12 cellular contexts compared by ENCODE assay signal in genomic region chr16:30366511-30366910, GRCh38. TPM values are rescaled to one million over a fixed set of nuclear protein-coding genes. Genes with fewer than 3 reads are reported as not detected.
DNase-seq lines count a peak whose midpoint lies in the region; ATAC-seq and TF ChIP-seq lines count a peak whose summit lies in the region.
"Had no signal": no experiment of that assay in that cellular context is flagged by ENCODE, and none has a peak within 500 bp of the region (broad histone marks: within the 10 kb centered on the region; RNA-seq: fewer than 3 reads in every experiment).

No MANE protein-coding gene starts in this region.

- H3K4me2 ChIP-seq in neural cell (ENCODE audit: low read length): peak overlapping the region; percentile 13

- no peak for ATAC-seq in activated CD4-positive, alpha-beta T cell treated with anti-CD3 and anti-CD28 coated beads for 36 hours
- ATAC-seq: stimulated activated naive B cell treated with anti-CD40 and anti-IgM and Interleukin-4, amounts not matched to agents 10 μg/mL and 1 μg/mL and 100 μg/mL, for 72 hours had no signal

- H3K4me3 ChIP-seq in neural cell (ENCODE audit: low read length) (peak overlapping the region; percentile 97), lower leg skin (ENCODE audit: low read depth, poor library complexity, severe bottlenecking) (no peak overlapping the region)

- H3K9me3 Mint-ChIP-seq in activated CD4-positive, alpha-beta T cell treated with anti-CD3 and anti-CD28 coated beads for 36 hours (ENCODE audit: low read depth): no peaks in the 10 kb centered on the region
- H3K9me3 Mint-ChIP-seq in activated naive CD8-positive, alpha-beta T cell treated with anti-CD3 and anti-CD28 coated beads for 36 hours: no peaks in the 10 kb centered on the region
- H3K9me3 Mint-ChIP-seq: stimulated activated naive B cell treated with anti-CD40 and anti-IgM and Interleukin-4, amounts not matched to agents 10 μg/mL and 1 μg/mL and 100 μg/mL, for 72 hours had no signal

- no peaks in the 10 kb centered on the region for H3K36me3 ChIP-seq in neural cell (ENCODE audit: insufficient read depth, low read length)

- peaks cover 40% of the 10 kb centered on the region for H3K36me3 Mint-ChIP-seq in activated CD4-positive, alpha-beta T cell treated with anti-CD3 and anti-CD28 coated beads for 36 hours (ENCODE audit: low read depth)
- H3K36me3 Mint-ChIP-seq in activated naive CD8-positive, alpha-beta T cell treated with anti-CD3 and anti-CD28 coated beads for 36 hours: peaks cover 20% of the 10 kb centered on the region

- no peak for TF ChIP-seq EP300 in neural cell (conservative IDR thresholded peaks at IDR 0.05; ENCODE audit: poor library complexity, severe bottlenecking)

- no peaks in the 10 kb centered on the region for H3F3A ChIP-seq in neural cell (ENCODE audit: insufficient read depth, low read length, poor library complexity, severe bottlenecking)

- POLR2A ChIA-PET in activated CD4-positive, alpha-beta T cell treated with anti-CD3 and anti-CD28 coated beads for 36 hours (lab: Charles Lee): no interaction called here

- H3K9me3 ChIP-seq in neural cell (ENCODE audit: low read length): no peaks in the 10 kb centered on the region

- no peak for DNase-seq in activated CD4-positive, alpha-beta T cell treated with anti-CD3 and anti-CD28 coated beads for 36 hours
- no peak for DNase-seq in activated CD4-positive, alpha-beta T cell treated with anti-CD3 and anti-CD28 coated beads for 1 hour
- DNase-seq in activated naive CD8-positive, alpha-beta T cell treated with anti-CD3 and anti-CD28 coated beads for 36 hours: no peak
- DNase-seq in retina (no peak), lower leg skin (ENCODE audit: low spot score in 2 of 2) (no peak)
- DNase-seq: cerebellar nuclear complex; DMS79; NCI-H2107; stimulated activated naive B cell treated with anti-CD40 and anti-IgM and Interleukin-4, amounts not matched to agents 10 μg/mL and 1 μg/mL and 100 μg/mL, for 72 hours; T-helper 9 cell had no signal

- no peak for TF ChIP-seq POLR2A in lower leg skin (IDR thresholded peaks at IDR 0.05)

- peaks cover 46% of the 10 kb centered on the region for H3K79me2 ChIP-seq in neural cell (replicated peaks; ENCODE audit: insufficient read depth, low read length)

- H3K27me3 Mint-ChIP-seq in activated CD4-positive, alpha-beta T cell treated with anti-CD3 and anti-CD28 coated beads for 36 hours: no peaks in the 10 kb centered on the region
- H3K27me3 Mint-ChIP-seq in activated naive CD8-positive, alpha-beta T cell treated with anti-CD3 and anti-CD28 coated beads for 36 hours: peaks cover 4% of the 10 kb centered on the region
- H3K27me3 Mint-ChIP-seq: stimulated activated naive B cell treated with anti-CD40 and anti-IgM and Interleukin-4, amounts not matched to agents 10 μg/mL and 1 μg/mL and 100 μg/mL, for 72 hours had no signal

- CTCF ChIA-PET in activated CD4-positive, alpha-beta T cell treated with anti-CD3 and anti-CD28 coated beads for 36 hours (lab: Charles Lee): interaction anchor here (0.6 to 1.4 kb wide), 2 partner anchors 43 to 264 kb away, joined by 3 to 4 read pairs; no protein-coding TSS in a partner anchor

- no peaks in the 10 kb centered on the region for H3K9me2 ChIP-seq in neural cell (ENCODE audit: insufficient read depth, low read length)

- no peak overlapping the region for H3K27ac ChIP-seq in neural cell (ENCODE audit: low read length)

- TF ChIP-seq CTCF in neural cell (IDR thresholded peaks at IDR 0.05; ENCODE audit: poor library complexity, severe bottlenecking) (no peak), lower leg skin (IDR thresholded peaks at IDR 0.05) (no peak)

- H3K27ac Mint-ChIP-seq in activated CD4-positive, alpha-beta T cell treated with anti-CD3 and anti-CD28 coated beads for 36 hours: no peak overlapping the region
- no peak overlapping the region for H3K27ac Mint-ChIP-seq in activated naive CD8-positive, alpha-beta T cell treated with anti-CD3 and anti-CD28 coated beads for 36 hours
- H3K27ac Mint-ChIP-seq: stimulated activated naive B cell treated with anti-CD40 and anti-IgM and Interleukin-4, amounts not matched to agents 10 μg/mL and 1 μg/mL and 100 μg/mL, for 72 hours had no signal

- H2AFZ ChIP-seq in neural cell (ENCODE audit: low read depth, low read length): no peak overlapping the region

- TF ChIP-seq RAD21 in neural cell (conservative IDR thresholded peaks at IDR 0.05): no peak

- intact Hi-C loops in activated CD4-positive, alpha-beta T cell treated with anti-CD3 and anti-CD28 coated beads for 36 hours (cut with DNase I, micrococcal nuclease): no loop called here
- intact Hi-C loops in lower leg skin (cut with DNase I; ENCODE audit: low total_unique reads): no loop called here

- 78 to 84% methylated on average over 4 of the region's 4 CpGs for WGBS in lower leg skin, 2 donors

- peak overlapping the region; percentile 89 for H3K4me3 Mint-ChIP-seq in activated CD4-positive, alpha-beta T cell treated with anti-CD3 and anti-CD28 coated beads for 36 hours
- peak overlapping the region; percentile 93 for H3K4me3 Mint-ChIP-seq in activated naive CD8-positive, alpha-beta T cell treated with anti-CD3 and anti-CD28 coated beads for 36 hours

- H3K4me1 Mint-ChIP-seq in activated CD4-positive, alpha-beta T cell treated with anti-CD3 and anti-CD28 coated beads for 36 hours: peaks cover 33% of the 10 kb centered on the region
- H3K4me1 Mint-ChIP-seq in activated naive CD8-positive, alpha-beta T cell treated with anti-CD3 and anti-CD28 coated beads for 36 hours: peaks cover 30% of the 10 kb centered on the region

- no peaks in the 10 kb centered on the region for H3K27me3 ChIP-seq in neural cell (ENCODE audit: insufficient read depth, low read depth, low read length)

- H4K20me1 ChIP-seq in neural cell (ENCODE audit: insufficient read depth): peaks cover 24% of the 10 kb centered on the region

- no peak overlapping the region for H3K9ac ChIP-seq in neural cell (ENCODE audit: low read length)

TF ChIP-seq in neural cell, 6 proteins besides CTCF, POLR2A, EP300 and RAD21 (continues in another document):
- no peak for TF ChIP-seq TAF1 (IDR thresholded peaks at IDR 0.05; ENCODE audit: low read depth)
- TF ChIP-seq POLR2AphosphoS5 (IDR thresholded peaks at IDR 0.05): no peak
- no peak for TF ChIP-seq REST (IDR thresholded peaks at IDR 0.05; ENCODE audit: borderline replicate concordance)
- no peak for TF ChIP-seq SMC3 (conservative IDR thresholded peaks at IDR 0.05; ENCODE audit: poor library complexity)

RNA-seq across cellular contexts. Expression of gene TBC1D10B, which starts 3.8 kb away (rescaled TPM):
- total RNA-seq in activated CD4-positive, alpha-beta T cell treated with anti-CD3 and anti-CD28 coated beads for 36 hours: 10 to 100 TPM; 38.1 to 43.4 TPM
- 10 to 100 TPM; 43.2 to 45.7 TPM for total RNA-seq in activated naive CD8-positive, alpha-beta T cell treated with anti-CD3 and anti-CD28 coated beads for 36 hours
- polyA plus RNA-seq in neural cell: 24.1 and 32.5 TPM in 2 replicates
- polyA minus RNA-seq in neural cell: 40.5 and 44.6 TPM in 2 replicates
- 10 to 100 TPM; 33.2 to 51.8 (median 41.9) TPM for total RNA-seq in lower leg skin

RNA-seq across cellular contexts. Expression of gene MYL11, which starts 8.1 kb away (rescaled TPM):
- 1 to 10 TPM in 1 of 2 experiments, under 1 TPM in 1; 0.69 to 1.6 TPM for total RNA-seq in activated CD4-positive, alpha-beta T cell treated with anti-CD3 and anti-CD28 coated beads for 36 hours
- total RNA-seq in activated naive CD8-positive, alpha-beta T cell treated with anti-CD3 and anti-CD28 coated beads for 36 hours: 1 to 10 TPM; 1.2 to 1.5 TPM
- polyA plus RNA-seq in neural cell: not detected in 2 replicates
- polyA minus RNA-seq in neural cell: not detected in 2 replicates
- 1 to 10 TPM in 1 of 4 donors, under 1 TPM in 1, not detected in 2; 0.79 to 2.1 TPM for total RNA-seq in lower leg skin
- total RNA-seq: A172 had no signal

RNA-seq across cellular contexts. Expression of gene CD2BP2, which starts 11.4 kb away (rescaled TPM):
- total RNA-seq in activated CD4-positive, alpha-beta T cell treated with anti-CD3 and anti-CD28 coated beads for 36 hours: 10 to 100 TPM; 42.3 to 51.8 TPM
- 10 to 100 TPM; 60.7 to 66.8 TPM for total RNA-seq in activated naive CD8-positive, alpha-beta T cell treated with anti-CD3 and anti-CD28 coated beads for 36 hours
- polyA plus RNA-seq in neural cell: 76.3 and 83.3 TPM in 2 replicates
- 55.1 and 61.6 TPM in 2 replicates for polyA minus RNA-seq in neural cell
- 10 to 100 TPM; 33.6 to 43.2 (median 38.5) TPM for total RNA-seq in lower leg skin

RNA-seq across cellular contexts. Expression of gene SEPTIN1, which starts 15.8 kb away (rescaled TPM):
- total RNA-seq in activated CD4-positive, alpha-beta T cell treated with anti-CD3 and anti-CD28 coated beads for 36 hours: 100 to 1,000 TPM; 155 to 159 TPM
- total RNA-seq in activated naive CD8-positive, alpha-beta T cell treated with anti-CD3 and anti-CD28 coated beads for 36 hours: 100 to 1,000 TPM; 162 to 163 TPM
- polyA plus RNA-seq in neural cell: 0.38 TPM in 1 of 2 replicates, not detected in the other
- 0.81 TPM in 1 of 2 replicates, not detected in the other for polyA minus RNA-seq in neural cell
- 1 to 10 TPM in 1 of 4 donors, under 1 TPM in 2, not detected in 1; 0.39 to 1.2 (median 0.91) TPM for total RNA-seq in lower leg skin
- total RNA-seq: A172 had no signal

RNA-seq across cellular contexts. Expression of gene ZNF48, which starts 28.7 kb away (rescaled TPM):
- 10 to 100 TPM; 10.6 to 11.0 TPM for total RNA-seq in activated CD4-positive, alpha-beta T cell treated with anti-CD3 and anti-CD28 coated beads for 36 hours
- total RNA-seq in activated naive CD8-positive, alpha-beta T cell treated with anti-CD3 and anti-CD28 coated beads for 36 hours: 10 to 100 TPM in 1 of 2 experiments, 1 to 10 TPM in 1; 9.5 to 10.2 TPM
- polyA plus RNA-seq in neural cell: 42.3 and 48.9 TPM in 2 replicates
- 74.0 and 82.3 TPM in 2 replicates for polyA minus RNA-seq in neural cell
- total RNA-seq in lower leg skin: 10 to 100 TPM in 3 of 4 donors, 1 to 10 TPM in 1; 8.3 to 15.6 (median 10.5) TPM
